Comparison of ENCODE assay signal across 8 cellular contexts in the genomic region with DNA sequence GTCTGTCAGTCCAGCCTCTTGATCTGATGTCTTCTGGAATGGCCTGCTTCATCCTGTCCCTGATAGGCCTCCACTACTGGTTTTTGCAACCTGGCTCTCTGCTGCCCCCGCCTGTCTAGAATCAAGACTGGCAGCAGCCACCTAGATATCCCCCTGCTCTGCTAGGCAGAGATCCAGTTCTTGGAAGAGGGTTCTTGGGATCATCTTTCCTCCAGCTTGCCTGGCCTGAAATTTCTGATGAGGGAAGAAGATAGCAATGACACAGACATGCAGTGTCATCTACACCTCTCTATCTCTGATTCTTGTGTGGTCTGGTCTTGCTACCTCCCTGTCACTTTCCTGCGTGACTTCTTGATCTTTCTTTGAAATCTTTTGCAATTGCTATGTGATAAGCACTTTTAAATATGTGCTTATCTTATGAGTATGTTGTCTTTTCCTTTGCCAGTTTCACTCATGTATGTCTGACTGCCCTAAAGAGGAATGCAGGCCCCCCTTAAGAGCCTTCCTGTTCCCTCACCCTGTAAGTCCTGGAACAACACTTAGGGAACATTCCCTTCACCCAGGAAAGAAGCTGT.
DNase-seq lines count a peak whose midpoint lies in the region; ATAC-seq, FAIRE-seq and TF ChIP-seq lines count a peak whose summit lies in the region.

No MANE protein-coding gene starts in this region.

- intact Hi-C loops in dendritic cell treated with granulocyte-macrophage colony-stimulating factor and Interleukin-4, amounts not matched to agents 40 ng/mL and 50 ng/mL, for 4 days (cut with micrococcal nuclease), result loop anchor here (10.0 kb wide), 2 partner anchors 160 to 250 kb away; no protein-coding TSS in a partner anchor

- POLR2A ChIA-PET in AG04449 (lab: Yijun Ruan, JAX), result interaction anchor here (0.6 to 1.4 kb wide), 5 partner anchors 19 to 199 kb away, joined by 3 to 7 read pairs (median 4); partner anchors contain the start of genes DDX28, DUS2, NFATC3 and SLC7A6

- H3K27ac Mint-ChIP-seq in dendritic cell treated with granulocyte-macrophage colony-stimulating factor and Interleukin-4, amounts not matched to agents 40 ng/mL and 50 ng/mL, for 4 days, result peak overlapping the region; percentile 59

- FAIRE-seq in GM18507 (lab: Jason Lieb, UNC), result peak; percentile 73

- DNase-seq in AG04449 (ENCODE audit: low read depth, low spot score), result peak; percentile 80
- no peak for DNase-seq in GM18507 (ENCODE audit: extremely low spot score, insufficient read length, low read depth)
- DNase-seq in NCI-H226, result peak; percentile 97
- DNase-seq in activated CD4-positive, alpha-beta T cell treated with anti-CD3 and anti-CD28 coated beads, Interleukin-2, amount 50 U/mL, for 24 hours (ENCODE audit: low read depth in 1 of 2, low spot score in 1 of 2), result peak; percentile 37 to 58
- peak; percentile 77 for DNase-seq in medulla oblongata (ENCODE audit: extremely low spot score)
- DNase-seq in stimulated activated CD8-positive, alpha-beta memory T cell treated with anti-CD3 and anti-CD28 coated beads, Interleukin-15, amount 100 ng/mL, for 4 hours (ENCODE audit: low read depth in 2 of 2), result peak; percentile 25 to 57

- no peak for ATAC-seq in GM21786 (IDR thresholded peaks at IDR 0.05; ENCODE audit: unreplicated experiment)

- no peak overlapping the region for H3K4me3 Mint-ChIP-seq in dendritic cell treated with granulocyte-macrophage colony-stimulating factor and Interleukin-4, amounts not matched to agents 40 ng/mL and 50 ng/mL, for 4 days

- H3K9me3 Mint-ChIP-seq in dendritic cell treated with granulocyte-macrophage colony-stimulating factor and Interleukin-4, amounts not matched to agents 40 ng/mL and 50 ng/mL, for 4 days, result no peaks in the 10 kb centered on the region

- peaks cover 76% of the 10 kb centered on the region for H3K36me3 Mint-ChIP-seq in dendritic cell treated with granulocyte-macrophage colony-stimulating factor and Interleukin-4, amounts not matched to agents 40 ng/mL and 50 ng/mL, for 4 days (ENCODE audit: low read depth)

- peak; percentile 78 for TF ChIP-seq CTCF in AG04449 (IDR thresholded peaks at IDR 0.05; ENCODE audit: insufficient read depth, low read length, missing control alignments)

- CTCF ChIA-PET in AG04449 (lab: Yijun Ruan, JAX), result interaction anchor here (0.7 to 4.5 kb wide), 23 partner anchors 10 to 399 kb away, joined by 3 to 45 read pairs (median 4); partner anchors contain the start of gene NFATC3

- no peak overlapping the region; the same call in 1 of the 2 replicates for H3K4me3 ChIP-seq in AG04449 (ENCODE audit: low read depth, low read length)

- H3K4me1 Mint-ChIP-seq in dendritic cell treated with granulocyte-macrophage colony-stimulating factor and Interleukin-4, amounts not matched to agents 40 ng/mL and 50 ng/mL, for 4 days (ENCODE audit: low read depth), result peaks cover 40% of the 10 kb centered on the region

- H3K27me3 Mint-ChIP-seq in dendritic cell treated with granulocyte-macrophage colony-stimulating factor and Interleukin-4, amounts not matched to agents 40 ng/mL and 50 ng/mL, for 4 days, result no peaks in the 10 kb centered on the region
